16 cellular contexts compared by ENCODE assay signal in genomic region chrX:48992341-48992740, GRCh38. TPM values are rescaled to one million over a fixed set of nuclear protein-coding genes. Genes with fewer than 3 reads are reported as not detected.
DNase-seq lines count a peak whose midpoint lies in the region; ATAC-seq and TF ChIP-seq lines count a peak whose summit lies in the region.
"Had no signal": no experiment of that assay in that cellular context is flagged by ENCODE, and none has a peak within 500 bp of the region (broad histone marks: within the 10 kb centered on the region; RNA-seq: fewer than 3 reads in every experiment).

No MANE protein-coding gene starts in this region.

- no peak for ATAC-seq in activated T-helper 17 cell treated with anti-CD3 and anti-CD28 coated beads, Interleukin-2, amount 50 U/mL, for 72 hours (replicated peaks)
- ATAC-seq: GM23338 had no signal

- no peak overlapping the region for H3K4me3 ChIP-seq in sigmoid colon
- H3K4me3 ChIP-seq: BLaER1 treated with 17β-estradiol and CSF1 and Interleukin-3, amounts not matched to agents 10 nM and 100 nM; GM23338 had no signal

- DNase-seq in activated T-cell treated with anti-CD3 and anti-CD28 coated beads, Interleukin-2, amount 50 U/mL, for 24 hours, result no peak
- no peak for DNase-seq in activated T-cell treated with anti-CD3 and anti-CD28 coated beads, Interleukin-2, amount 50 U/mL, for 1 hour
- peak; percentile 85 for DNase-seq in NCI-H524 treated with DMSO at 0.1 percent for 48 hours (lab: John Stamatoyannopoulos, UW)
- peak; percentile 2 for DNase-seq in sigmoid colon
- DNase-seq in iPS-NIHi11 (ENCODE audit: low spot score), result no peak
- no peak for DNase-seq in COLO668 (lab: John Stamatoyannopoulos, UW; ENCODE audit: unreplicated experiment)
- DNase-seq: 8988T; Calu3; CD4-positive, CD25-positive, alpha-beta regulatory T cell; DMS153; DMS79 treated with DMSO at 0.1 percent for 48 hours; EL; H7 had no signal

- no peaks in the 10 kb centered on the region for H3K9me3 Mint-ChIP-seq in activated T-cell treated with anti-CD3 and anti-CD28 coated beads, Interleukin-2, amount 50 U/mL, for 24 hours
- H3K9me3 Mint-ChIP-seq in activated T-helper 17 cell treated with anti-CD3 and anti-CD28 coated beads, Interleukin-2, amount 50 U/mL, for 72 hours, result no peaks in the 10 kb centered on the region
- H3K9me3 Mint-ChIP-seq: GM23338 had no signal

- H3K4me1 Mint-ChIP-seq in activated T-cell treated with anti-CD3 and anti-CD28 coated beads, Interleukin-2, amount 50 U/mL, for 24 hours (ENCODE audit: low read depth), result no peaks in the 10 kb centered on the region
- peaks cover 4% of the 10 kb centered on the region for H3K4me1 Mint-ChIP-seq in activated T-helper 17 cell treated with anti-CD3 and anti-CD28 coated beads, Interleukin-2, amount 50 U/mL, for 72 hours
- H3K4me1 Mint-ChIP-seq: GM23338 had no signal

- no peaks in the 10 kb centered on the region for H3K4me1 ChIP-seq in sigmoid colon
- H3K4me1 ChIP-seq: BLaER1 treated with 17β-estradiol and CSF1 and Interleukin-3, amounts not matched to agents 10 nM and 100 nM had no signal

- H3K36me3 ChIP-seq in sigmoid colon, result peaks cover 0 to 38% (median 4%) of the 10 kb centered on the region in 4 donors

- no peaks in the 10 kb centered on the region for H3K9me3 ChIP-seq in sigmoid colon

- H3K36me3 Mint-ChIP-seq in activated T-cell treated with anti-CD3 and anti-CD28 coated beads, Interleukin-2, amount 50 U/mL, for 24 hours (ENCODE audit: low read depth), result peaks cover 75% of the 10 kb centered on the region
- peaks cover 89% of the 10 kb centered on the region for H3K36me3 Mint-ChIP-seq in activated T-helper 17 cell treated with anti-CD3 and anti-CD28 coated beads, Interleukin-2, amount 50 U/mL, for 72 hours (ENCODE audit: low read depth)

- H3K27ac Mint-ChIP-seq in activated T-cell treated with anti-CD3 and anti-CD28 coated beads, Interleukin-2, amount 50 U/mL, for 24 hours, result peak overlapping the region; percentile 38
- peak overlapping the region; percentile 43 for H3K27ac Mint-ChIP-seq in activated T-helper 17 cell treated with anti-CD3 and anti-CD28 coated beads, Interleukin-2, amount 50 U/mL, for 72 hours
- H3K27ac Mint-ChIP-seq: CD4-positive, CD25-positive, alpha-beta regulatory T cell; GM23338 had no signal

- intact Hi-C loops in sigmoid colon (cut with DNase I), result no loop called here

- no peak for TF ChIP-seq POLR2A in sigmoid colon (IDR thresholded peaks at IDR 0.05)

- TF ChIP-seq CTCF in sigmoid colon (IDR thresholded peaks at IDR 0.05), result no peak

- H3K27me3 ChIP-seq in sigmoid colon, result no peaks in the 10 kb centered on the region

- H3K4me3 Mint-ChIP-seq in activated T-cell treated with anti-CD3 and anti-CD28 coated beads, Interleukin-2, amount 50 U/mL, for 24 hours, result no peak overlapping the region
- H3K4me3 Mint-ChIP-seq in activated T-helper 17 cell treated with anti-CD3 and anti-CD28 coated beads, Interleukin-2, amount 50 U/mL, for 72 hours, result no peak overlapping the region
- H3K4me3 Mint-ChIP-seq: CD4-positive, CD25-positive, alpha-beta regulatory T cell; GM23338 had no signal

- no peak for TF ChIP-seq EP300 in sigmoid colon (IDR thresholded peaks at IDR 0.05)

- no peak overlapping the region for H3K27ac ChIP-seq in sigmoid colon
- H3K27ac ChIP-seq: BLaER1 treated with 17β-estradiol and CSF1 and Interleukin-3, amounts not matched to agents 10 nM and 100 nM had no signal

- H3K27me3 Mint-ChIP-seq in activated T-cell treated with anti-CD3 and anti-CD28 coated beads, Interleukin-2, amount 50 U/mL, for 24 hours, result peaks cover 25% of the 10 kb centered on the region
- no peaks in the 10 kb centered on the region for H3K27me3 Mint-ChIP-seq in activated T-helper 17 cell treated with anti-CD3 and anti-CD28 coated beads, Interleukin-2, amount 50 U/mL, for 72 hours
- H3K27me3 Mint-ChIP-seq: CD4-positive, CD25-positive, alpha-beta regulatory T cell had no signal

RNA-seq across cellular contexts. Expression of gene GRIPAP1, which starts 9.7 kb away (rescaled TPM):
- total RNA-seq in activated T-helper 17 cell treated with anti-CD3 and anti-CD28 coated beads, Interleukin-2, amount 50 U/mL, for 72 hours, result 100 to 1,000 TPM in 1 of 2 donors, 10 to 100 TPM in 1; 88.0 to 126 TPM
- 10 to 100 TPM; 19.7 to 63.1 (median 29.7) TPM for total RNA-seq in sigmoid colon
- polyA plus RNA-seq in sigmoid colon, result 10 to 100 TPM; 14.4 to 42.0 (median 18.3) TPM

RNA-seq across cellular contexts. Expression of gene KCND1, which starts 20.7 kb away (rescaled TPM):
- total RNA-seq in activated T-helper 17 cell treated with anti-CD3 and anti-CD28 coated beads, Interleukin-2, amount 50 U/mL, for 72 hours, result 10 to 100 TPM in 1 of 2 donors, 1 to 10 TPM in 1; 7.2 to 16.8 TPM
- total RNA-seq in sigmoid colon, result 1 to 10 TPM in 3 of 4 donors, under 1 TPM in 1; 0.95 to 2.5 (median 1.3) TPM
- polyA plus RNA-seq in sigmoid colon, result 1 to 10 TPM in 1 of 3 donors, not detected in 2; 1.7 TPM

RNA-seq across cellular contexts. Expression of gene OTUD5, which starts 34.9 kb away (rescaled TPM):
- total RNA-seq in activated T-helper 17 cell treated with anti-CD3 and anti-CD28 coated beads, Interleukin-2, amount 50 U/mL, for 72 hours, result 100 to 1,000 TPM in 1 of 2 donors, 10 to 100 TPM in 1; 67.1 to 111 TPM
- 10 to 100 TPM; 33.6 to 41.4 (median 38.0) TPM for total RNA-seq in sigmoid colon
- polyA plus RNA-seq in sigmoid colon, result 10 to 100 TPM; 22.4 to 39.3 (median 24.6) TPM

RNA-seq across cellular contexts. Expression of gene TFE3, which starts 50.8 kb away (rescaled TPM):
- 10 to 100 TPM; 35.0 to 38.9 TPM for total RNA-seq in activated T-helper 17 cell treated with anti-CD3 and anti-CD28 coated beads, Interleukin-2, amount 50 U/mL, for 72 hours
- 10 to 100 TPM; 38.3 to 69.8 (median 56.0) TPM for total RNA-seq in sigmoid colon
- 10 to 100 TPM; 21.0 to 32.6 (median 30.9) TPM for polyA plus RNA-seq in sigmoid colon

Comparison
In these comparisons a context has a peak if more than half of its experiments do, and no peak if none do; other contexts are left out.
1. DNase-seq: peak in NCI-H524 treated with DMSO at 0.1 percent for 48 hours (single experiment) and sigmoid colon (single experiment); none in activated T-cell treated with anti-CD3 and anti-CD28 coated beads, Interleukin-2, amount 50 U/mL, for 24 hours (single experiment), activated T-cell treated with anti-CD3 and anti-CD28 coated beads, Interleukin-2, amount 50 U/mL, for 1 hour (single experiment), iPS-NIHi11 (single experiment) and COLO668 (single experiment).